In the genomic region with DNA sequence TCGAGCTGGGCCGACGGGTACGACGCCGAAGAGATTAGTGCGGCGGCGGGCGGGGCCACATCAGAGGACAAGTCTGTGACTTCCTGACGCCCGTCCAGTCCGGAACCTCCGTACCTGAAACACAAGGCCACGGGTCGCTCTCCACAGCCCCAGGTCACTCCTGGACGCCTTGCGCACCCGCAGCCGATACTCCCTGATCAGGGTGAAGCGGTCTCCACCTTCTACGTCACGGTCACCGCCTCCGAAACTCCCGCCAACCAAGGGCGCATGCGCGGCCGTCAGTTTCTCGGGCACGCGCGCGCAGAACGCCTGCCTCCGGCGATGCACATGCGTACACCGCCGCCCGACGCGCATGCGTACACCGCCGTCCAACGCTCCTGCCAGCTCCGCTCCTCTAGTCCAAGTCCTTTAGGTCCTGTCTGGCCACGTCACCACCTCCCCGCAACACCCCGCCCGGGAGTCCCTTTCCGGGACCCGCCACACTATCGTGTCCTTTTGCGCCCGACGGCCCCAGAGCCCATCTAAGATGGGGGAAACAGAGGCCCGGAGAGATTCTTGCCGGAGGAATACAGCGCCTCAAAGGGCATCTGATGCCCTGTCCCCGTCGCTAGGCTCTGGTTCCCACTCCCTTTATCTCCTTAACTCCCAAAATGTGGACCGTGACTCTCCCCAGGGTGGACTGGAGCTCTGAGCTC, we compare ENCODE assay signal across 8 cellular contexts. TPM values are rescaled to one million over a fixed set of nuclear protein-coding genes. Genes with fewer than 3 reads are reported as not detected.
A peak's percentile ranks its signal among the peaks of the same experiment; 100 is the strongest.
DNase-seq lines count a peak whose midpoint lies in the region; ATAC-seq and TF ChIP-seq lines count a peak whose summit lies in the region.

A gene with protein sequence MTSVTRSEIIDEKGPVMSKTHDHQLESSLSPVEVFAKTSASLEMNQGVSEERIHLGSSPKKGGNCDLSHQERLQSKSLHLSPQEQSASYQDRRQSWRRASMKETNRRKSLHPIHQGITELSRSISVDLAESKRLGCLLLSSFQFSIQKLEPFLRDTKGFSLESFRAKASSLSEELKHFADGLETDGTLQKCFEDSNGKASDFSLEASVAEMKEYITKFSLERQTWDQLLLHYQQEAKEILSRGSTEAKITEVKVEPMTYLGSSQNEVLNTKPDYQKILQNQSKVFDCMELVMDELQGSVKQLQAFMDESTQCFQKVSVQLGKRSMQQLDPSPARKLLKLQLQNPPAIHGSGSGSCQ (minus strand): TSS at position 216 of the 695 bp plus-strand sequence. CDS start 2,305 bp downstream, outside the sequence.

- H3K36me3 ChIP-seq in PC-9 (ENCODE audit: low read depth) (no peaks in the 10 kb centered on the region), mucosa of rectum (ENCODE audit: control insufficient read depth in 2 of 2, insufficient read depth in 2 of 2, low read length in 2 of 2) (peaks cover 0 to 2% of the 10 kb centered on the region in 2 donors)

- in situ Hi-C loops in KBM-7 (cut with MboI; ENCODE audit: low pct_unique_long_range_greater_than_20kb, low sequenced_read_pairs): no loop called here

- POLR2A ChIA-PET in PC-9 (lab: Charles Lee; ENCODE audit: unreplicated experiment): interaction anchor here (0.5 to 1.2 kb wide), 9 partner anchors 19 to 781 kb away, joined by 3 to 16 read pairs (median 4); no protein-coding TSS in a partner anchor

- H3K27me3 ChIP-seq in PC-9 (ENCODE audit: insufficient read depth, low read depth): no peaks in the 10 kb centered on the region
- no peaks in the 10 kb centered on the region for H3K27me3 ChIP-seq in mucosa of rectum (ENCODE audit: control insufficient read depth in 2 of 2, insufficient read depth in 2 of 2, low read length in 2 of 2)

- H3K9me2 ChIP-seq in PC-9 (ENCODE audit: insufficient read depth): no peaks in the 10 kb centered on the region

- H3F3A ChIP-seq in PC-9 (ENCODE audit: insufficient read depth, low read depth): peaks cover 3% of the 10 kb centered on the region; the same call in 1 of the 2 replicates

- no TSS peak for BruUV-seq in PC-9 (replicated peaks; lab: Mats Ljungman, UMichigan)

- peak within 1 kb of the TSS; percentile 70 for H3K4me3 ChIP-seq in PC-9
- peak within 1 kb of the TSS; percentile 75 to 89 for H3K4me3 ChIP-seq in mucosa of rectum (ENCODE audit: low read length in 2 of 2)

- H4K20me1 ChIP-seq in PC-9 (ENCODE audit: insufficient read depth): no peaks in the 10 kb centered on the region

- TF ChIP-seq POLR2A in erythroblast (IDR thresholded peaks at IDR 0.05; ENCODE audit: low read length): peak; percentile 95

- H3K27ac ChIP-seq in PC-9 (peak within 1 kb of the TSS; percentile 85), mucosa of rectum (ENCODE audit: low read depth in 2 of 2, low read length in 2 of 2) (peak within 1 kb of the TSS; percentile 89 to 99)

- H3K9me3 ChIP-seq in PC-9 (ENCODE audit: insufficient read depth, low read depth): no peaks in the 10 kb centered on the region
- H3K9me3 ChIP-seq in mucosa of rectum (ENCODE audit: control insufficient read depth in 2 of 2, low read length in 2 of 2): no peaks in the 10 kb centered on the region

- intact Hi-C loops in PC-9 (cut with micrococcal nuclease; ENCODE audit: unreplicated experiment): loop anchor here (1.0 to 2.0 kb wide), 2 partner anchors 39 to 90 kb away; a partner anchor contains a TSS

- peaks cover 18% of the 10 kb centered on the region for H3K79me2 ChIP-seq in PC-9 (ENCODE audit: low read depth)

- peak; percentile 98 for DNase-seq in DMS53 (lab: John Stamatoyannopoulos, UW)
- peak; percentile 98 for DNase-seq in KBM-7
- peak; percentile 91 to 99 for DNase-seq in PC-9
- peak; percentile 99 for DNase-seq in activated T-cell treated with anti-CD3 and anti-CD28 coated beads, Interleukin-2, amount 50 U/mL, for 1 hour
- DNase-seq in erythroblast (lab: John Stamatoyannopoulos, UW): peak; percentile 98 to 100
- DNase-seq in stimulated activated CD8-positive, alpha-beta memory T cell treated with anti-CD3 and anti-CD28 coated beads, Interleukin-4, amount 100 ng/mL, for 4 hours (ENCODE audit: low read depth in 2 of 2, low spot score in 1 of 2): peak; percentile 95 to 96

- TF ChIP-seq CTCF in PC-9 (conservative IDR thresholded peaks at IDR 0.05): no peak

- H3K9ac ChIP-seq in mucosa of rectum (ENCODE audit: low read depth in 1 of 2, low read length in 2 of 2): peak within 1 kb of the TSS; percentile 93 to 98

- peaks cover 7% of the 10 kb centered on the region for H3K4me1 ChIP-seq in PC-9 (replicated peaks; ENCODE audit: insufficient read depth)
- H3K4me1 ChIP-seq in mucosa of rectum (ENCODE audit: control insufficient read depth in 2 of 2, insufficient read depth in 2 of 2, low read length in 2 of 2): peaks cover 7 to 13% of the 10 kb centered on the region in 2 donors

- H2AFZ ChIP-seq in PC-9: peak within 1 kb of the TSS; percentile 93

- peak; percentile 59 for ATAC-seq in GM21717 (IDR thresholded peaks at IDR 0.05; ENCODE audit: unreplicated experiment)

- H3K4me2 ChIP-seq in PC-9: peak within 1 kb of the TSS; percentile 93

- CTCF ChIA-PET in PC-9 (lab: Charles Lee): interaction anchor here (0.5 to 1.6 kb wide), 9 partner anchors 18 to 168 kb away, joined by 3 to 10 read pairs (median 3); a partner anchor contains a TSS

RNA-seq across cellular contexts. Expression of the gene that starts here (rescaled TPM):
- total RNA-seq in PC-9 (2021): 29.2 and 32.4 TPM in 2 replicates

Comparison
In these comparisons a context has a peak if more than half of its experiments do, and no peak if none do; other contexts are left out.
1. Peak in every context shown above with its lines: DNase-seq, ATAC-seq, H3K4me3 ChIP-seq and H3K27ac ChIP-seq.